In the genomic region with DNA sequence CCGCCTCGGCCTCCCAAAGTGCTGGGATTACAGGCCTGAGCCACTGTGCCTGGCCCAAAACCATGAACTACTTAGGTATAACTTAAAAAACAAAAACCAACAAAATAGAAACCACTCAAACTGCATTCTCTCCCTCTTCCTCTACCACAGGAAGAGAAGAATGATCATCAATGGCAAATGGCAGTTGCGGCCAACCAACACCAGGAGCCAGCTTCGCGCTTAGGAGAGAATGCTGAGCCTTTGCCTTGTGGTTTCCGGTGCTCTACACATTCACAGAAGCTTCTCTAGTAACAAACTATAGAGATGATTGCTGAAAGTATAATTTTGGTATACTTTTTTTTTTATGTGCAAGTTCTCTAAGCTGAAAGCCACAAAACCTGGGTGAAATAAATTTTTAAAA, we compare ENCODE assay signal across 13 cellular contexts. TPM values are rescaled to one million over a fixed set of nuclear protein-coding genes. Genes with fewer than 3 reads are reported as not detected.
A peak's percentile ranks its signal among the peaks of the same experiment; 100 is the strongest.
DNase-seq lines count a peak whose midpoint lies in the region; ATAC-seq and TF ChIP-seq lines count a peak whose summit lies in the region.
"Had no signal": no experiment of that assay in that cellular context is flagged by ENCODE, and none has a peak within 500 bp of the region (broad histone marks: within the 10 kb centered on the region; RNA-seq: fewer than 3 reads in every experiment).

No MANE protein-coding gene starts in this region.

- CTCF ChIA-PET in WTC11 (lab: Charles Lee) = interaction anchor here (0.9 to 2.8 kb wide), 4 partner anchors 184 to 282 kb away, joined by 3 to 17 read pairs (median 4); no protein-coding TSS in a partner anchor

- H3K4me3 Mint-ChIP-seq in WTC11 = no peak overlapping the region
- H3K4me3 Mint-ChIP-seq in effector memory CD8-positive, alpha-beta T cell = peak overlapping the region in 1 of 2 donors; percentile 62
- H3K4me3 Mint-ChIP-seq: neural crest cell had no signal

- H3K4me1 Mint-ChIP-seq in WTC11 = no peaks in the 10 kb centered on the region
- H3K4me1 Mint-ChIP-seq in effector memory CD8-positive, alpha-beta T cell (ENCODE audit: low read depth in 2 of 2) = peaks cover 0 to 1% of the 10 kb centered on the region in 2 donors
- H3K4me1 Mint-ChIP-seq: neural crest cell had no signal

- H3K27me3 Mint-ChIP-seq in WTC11 (ENCODE audit: low read depth) = no peaks in the 10 kb centered on the region
- no peaks in the 10 kb centered on the region for H3K27me3 Mint-ChIP-seq in effector memory CD8-positive, alpha-beta T cell

- no peaks in the 10 kb centered on the region for H3K36me3 Mint-ChIP-seq in WTC11
- no peaks in the 10 kb centered on the region for H3K36me3 Mint-ChIP-seq in effector memory CD8-positive, alpha-beta T cell (ENCODE audit: insufficient read depth)

- TF ChIP-seq CTCF in WTC11 (IDR thresholded peaks at IDR 0.05) = no peak

- H3K9me3 Mint-ChIP-seq in WTC11 = peaks cover 5% of the 10 kb centered on the region
- no peaks in the 10 kb centered on the region for H3K9me3 Mint-ChIP-seq in effector memory CD8-positive, alpha-beta T cell

- DNase-seq in stimulated activated naive CD4-positive, alpha-beta T cell (lab: John Stamatoyannopoulos, UW) = peak in 5 of 6 experiments; percentile 1 to 65 (median 36)
- no peak for DNase-seq in stimulated activated naive CD4-positive, alpha-beta T cell treated with Interleukin-2 at 50 U/mL for 16 hours (lab: John Stamatoyannopoulos, UW)
- DNase-seq in WTC11 (ENCODE audit: low spot score) (peak; percentile 30), D341Med (ENCODE audit: low spot score) (no peak), inferior parietal cortex (ENCODE audit: extremely low spot score) (no peak), GF-D8 (lab: John Stamatoyannopoulos, UW) (no peak)
- peak in 2 of 3 experiments; percentile 8 to 19 for DNase-seq in effector memory CD8-positive, alpha-beta T cell
- DNase-seq: NCI-H524 had no signal

- no peak overlapping the region for H3K27ac Mint-ChIP-seq in WTC11
- peak overlapping the region in 1 of 2 donors; percentile 77 for H3K27ac Mint-ChIP-seq in effector memory CD8-positive, alpha-beta T cell

- POLR2A ChIA-PET in WTC11 (lab: Charles Lee) = interaction anchor here (0.7 kb wide), 1 partner anchor 401 kb away, joined by 3 read pairs; no protein-coding TSS in a partner anchor

- ATAC-seq in WTC11 = peak; percentile 53; the same call in 1 of the 2 replicates
- peak; percentile 93 for ATAC-seq in effector memory CD8-positive, alpha-beta T cell (replicated peaks)
- no peak for ATAC-seq in HG03108 (IDR thresholded peaks at IDR 0.05; ENCODE audit: unreplicated experiment)
- ATAC-seq: SK-N-SH treated with all-trans-retinoic acid at 6 μM for 48 hours had no signal

TF ChIP-seq in WTC11, 78 proteins besides CTCF, POLR2A, EP300 and RAD21:
- TF ChIP-seq, protein P1, sequence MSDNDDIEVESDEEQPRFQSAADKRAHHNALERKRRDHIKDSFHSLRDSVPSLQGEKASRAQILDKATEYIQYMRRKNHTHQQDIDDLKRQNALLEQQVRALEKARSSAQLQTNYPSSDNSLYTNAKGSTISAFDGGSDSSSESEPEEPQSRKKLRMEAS (CRISPR knock-in tag; IDR thresholded peaks at IDR 0.05) = no peak
- TF ChIP-seq TEAD4 (CRISPR knock-in tag; IDR thresholded peaks at IDR 0.05) (no peak), EMX1 (CRISPR knock-in tag; IDR thresholded peaks at IDR 0.05) (no peak), CREB1 (CRISPR knock-in tag; IDR thresholded peaks at IDR 0.05) (no peak), MXD4 (CRISPR knock-in tag; IDR thresholded peaks at IDR 0.05; ENCODE audit: borderline replicate concordance) (no peak), FOXK1 (CRISPR knock-in tag; IDR thresholded peaks at IDR 0.05) (no peak), NFE2L1 (CRISPR knock-in tag; IDR thresholded peaks at IDR 0.05) (no peak), ZNF396 (CRISPR knock-in tag; IDR thresholded peaks at IDR 0.05; ENCODE audit: borderline replicate concordance) (no peak), ZNF317 (CRISPR knock-in tag; IDR thresholded peaks at IDR 0.05; ENCODE audit: borderline replicate concordance, low read depth) (no peak), SMAD3 (CRISPR knock-in tag; IDR thresholded peaks at IDR 0.05; ENCODE audit: borderline replicate concordance) (no peak)
- TF ChIP-seq, protein P2, sequence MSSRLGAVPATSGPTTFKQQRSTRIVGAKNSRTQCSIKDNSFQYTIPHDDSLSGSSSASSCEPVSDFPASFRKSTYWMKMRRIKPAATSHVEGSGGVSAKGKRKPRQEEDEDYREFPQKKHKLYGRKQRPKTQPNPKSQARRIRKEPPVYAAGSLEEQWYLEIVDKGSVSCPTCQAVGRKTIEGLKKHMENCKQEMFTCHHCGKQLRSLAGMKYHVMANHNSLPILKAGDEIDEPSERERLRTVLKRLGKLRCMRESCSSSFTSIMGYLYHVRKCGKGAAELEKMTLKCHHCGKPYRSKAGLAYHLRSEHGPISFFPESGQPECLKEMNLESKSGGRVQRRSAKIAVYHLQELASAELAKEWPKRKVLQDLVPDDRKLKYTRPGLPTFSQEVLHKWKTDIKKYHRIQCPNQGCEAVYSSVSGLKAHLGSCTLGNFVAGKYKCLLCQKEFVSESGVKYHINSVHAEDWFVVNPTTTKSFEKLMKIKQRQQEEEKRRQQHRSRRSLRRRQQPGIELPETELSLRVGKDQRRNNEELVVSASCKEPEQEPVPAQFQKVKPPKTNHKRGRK (CRISPR knock-in tag; IDR thresholded peaks at IDR 0.05; ENCODE audit: borderline replicate concordance) = no peak
- TF ChIP-seq, protein P3, sequence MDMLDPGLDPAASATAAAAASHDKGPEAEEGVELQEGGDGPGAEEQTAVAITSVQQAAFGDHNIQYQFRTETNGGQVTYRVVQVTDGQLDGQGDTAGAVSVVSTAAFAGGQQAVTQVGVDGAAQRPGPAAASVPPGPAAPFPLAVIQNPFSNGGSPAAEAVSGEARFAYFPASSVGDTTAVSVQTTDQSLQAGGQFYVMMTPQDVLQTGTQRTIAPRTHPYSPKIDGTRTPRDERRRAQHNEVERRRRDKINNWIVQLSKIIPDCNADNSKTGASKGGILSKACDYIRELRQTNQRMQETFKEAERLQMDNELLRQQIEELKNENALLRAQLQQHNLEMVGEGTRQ (CRISPR knock-in tag; IDR thresholded peaks at IDR 0.05) = no peak
- TF ChIP-seq, protein P4, sequence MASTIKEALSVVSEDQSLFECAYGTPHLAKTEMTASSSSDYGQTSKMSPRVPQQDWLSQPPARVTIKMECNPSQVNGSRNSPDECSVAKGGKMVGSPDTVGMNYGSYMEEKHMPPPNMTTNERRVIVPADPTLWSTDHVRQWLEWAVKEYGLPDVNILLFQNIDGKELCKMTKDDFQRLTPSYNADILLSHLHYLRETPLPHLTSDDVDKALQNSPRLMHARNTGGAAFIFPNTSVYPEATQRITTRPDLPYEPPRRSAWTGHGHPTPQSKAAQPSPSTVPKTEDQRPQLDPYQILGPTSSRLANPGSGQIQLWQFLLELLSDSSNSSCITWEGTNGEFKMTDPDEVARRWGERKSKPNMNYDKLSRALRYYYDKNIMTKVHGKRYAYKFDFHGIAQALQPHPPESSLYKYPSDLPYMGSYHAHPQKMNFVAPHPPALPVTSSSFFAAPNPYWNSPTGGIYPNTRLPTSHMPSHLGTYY (CRISPR knock-in tag; IDR thresholded peaks at IDR 0.05) = no peak
- TF ChIP-seq, protein P5, sequence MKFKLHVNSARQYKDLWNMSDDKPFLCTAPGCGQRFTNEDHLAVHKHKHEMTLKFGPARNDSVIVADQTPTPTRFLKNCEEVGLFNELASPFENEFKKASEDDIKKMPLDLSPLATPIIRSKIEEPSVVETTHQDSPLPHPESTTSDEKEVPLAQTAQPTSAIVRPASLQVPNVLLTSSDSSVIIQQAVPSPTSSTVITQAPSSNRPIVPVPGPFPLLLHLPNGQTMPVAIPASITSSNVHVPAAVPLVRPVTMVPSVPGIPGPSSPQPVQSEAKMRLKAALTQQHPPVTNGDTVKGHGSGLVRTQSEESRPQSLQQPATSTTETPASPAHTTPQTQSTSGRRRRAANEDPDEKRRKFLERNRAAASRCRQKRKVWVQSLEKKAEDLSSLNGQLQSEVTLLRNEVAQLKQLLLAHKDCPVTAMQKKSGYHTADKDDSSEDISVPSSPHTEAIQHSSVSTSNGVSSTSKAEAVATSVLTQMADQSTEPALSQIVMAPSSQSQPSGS (CRISPR knock-in tag; IDR thresholded peaks at IDR 0.05; ENCODE audit: borderline replicate concordance, low read depth) = no peak
- TF ChIP-seq, protein P6, sequence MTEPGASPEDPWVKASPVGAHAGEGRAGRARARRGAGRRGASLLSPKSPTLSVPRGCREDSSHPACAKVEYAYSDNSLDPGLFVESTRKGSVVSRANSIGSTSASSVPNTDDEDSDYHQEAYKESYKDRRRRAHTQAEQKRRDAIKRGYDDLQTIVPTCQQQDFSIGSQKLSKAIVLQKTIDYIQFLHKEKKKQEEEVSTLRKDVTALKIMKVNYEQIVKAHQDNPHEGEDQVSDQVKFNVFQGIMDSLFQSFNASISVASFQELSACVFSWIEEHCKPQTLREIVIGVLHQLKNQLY (CRISPR knock-in tag; IDR thresholded peaks at IDR 0.05) = no peak

RNA-seq across cellular contexts. Expression of a gene that starts 17.1 kb away (rescaled TPM):
- total RNA-seq in WTC11 (2021) = 0.11 TPM in 2 of 3 replicates, not detected in the other
- total RNA-seq: activated CD8-positive, alpha-beta memory T cell treated with anti-CD3 and anti-CD28 coated beads for 36 hours; cardiac muscle cell; neural crest cell had no signal

Comparison
In these comparisons a context has a peak if more than half of its experiments do, and no peak if none do; other contexts are left out.
1. DNase-seq: peak in stimulated activated naive CD4-positive, alpha-beta T cell (5 of 6), WTC11 (single experiment) and effector memory CD8-positive, alpha-beta T cell (2 of 3); none in stimulated activated naive CD4-positive, alpha-beta T cell treated with Interleukin-2 at 50 U/mL for 16 hours (single experiment), D341Med (single experiment), inferior parietal cortex (single experiment) and GF-D8 (single experiment).